Comparison of ENCODE assay signal across 11 cellular contexts in the genomic region with DNA sequence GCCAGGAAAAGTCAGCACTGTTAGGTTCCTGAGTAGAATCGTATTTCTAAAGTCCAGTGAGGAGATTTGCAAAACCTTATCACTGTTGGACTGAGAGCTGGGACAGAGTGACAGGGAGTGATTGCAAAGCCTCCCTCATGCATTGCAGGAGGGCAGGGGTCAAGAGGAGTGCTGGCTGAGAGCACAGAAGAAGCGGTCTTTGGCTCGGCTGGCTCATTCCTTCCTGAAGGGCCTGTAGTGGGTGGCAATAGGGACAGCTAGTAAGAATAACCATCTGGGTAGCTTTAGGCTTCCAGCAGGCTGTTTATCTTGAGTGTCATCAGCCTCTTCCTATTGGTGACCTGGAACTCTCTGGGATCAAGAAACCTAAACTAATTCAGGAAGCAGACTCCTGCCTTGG. TPM values are rescaled to one million over a fixed set of nuclear protein-coding genes. Genes with fewer than 3 reads are reported as not detected.
DNase-seq lines count a peak whose midpoint lies in the region; ATAC-seq and TF ChIP-seq lines count a peak whose summit lies in the region.
"Had no signal": no experiment of that assay in that cellular context is flagged by ENCODE, and none has a peak within 500 bp of the region (broad histone marks: within the 10 kb centered on the region; RNA-seq: fewer than 3 reads in every experiment).

No MANE protein-coding gene starts in this region.

- H3K27me3 Mint-ChIP-seq in activated T-cell treated with anti-CD3 and anti-CD28 coated beads, Interleukin-2, amount 50 U/mL, for 24 hours, result no peaks in the 10 kb centered on the region
- no peaks in the 10 kb centered on the region for H3K27me3 Mint-ChIP-seq in activated T-cell treated with anti-CD3 and anti-CD28 coated beads, Interleukin-2, amount 50 U/mL, for 4 hours (ENCODE audit: low read depth)

- TF ChIP-seq CTCF in esophagus squamous epithelium (IDR thresholded peaks at IDR 0.05) (no peak), upper lobe of right lung (IDR thresholded peaks at IDR 0.05) (no peak)

- H3K4me1 Mint-ChIP-seq in activated T-cell treated with anti-CD3 and anti-CD28 coated beads, Interleukin-2, amount 50 U/mL, for 24 hours (ENCODE audit: low read depth), result peaks cover 94% of the 10 kb centered on the region
- H3K4me1 Mint-ChIP-seq in activated T-cell treated with anti-CD3 and anti-CD28 coated beads, Interleukin-2, amount 50 U/mL, for 4 hours (ENCODE audit: low read depth), result peaks cover 83% of the 10 kb centered on the region

- ATAC-seq in activated T-cell treated with anti-CD3 and anti-CD28 coated beads, Interleukin-2, amount 50 U/mL, for 4 hours, result no peak
- ATAC-seq in upper lobe of right lung (peak; percentile 94), GM21619 (IDR thresholded peaks at IDR 0.05; ENCODE audit: unreplicated experiment) (no peak)

- no peak overlapping the region for H3K4me3 Mint-ChIP-seq in activated T-cell treated with anti-CD3 and anti-CD28 coated beads, Interleukin-2, amount 50 U/mL, for 24 hours
- H3K4me3 Mint-ChIP-seq in activated T-cell treated with anti-CD3 and anti-CD28 coated beads, Interleukin-2, amount 50 U/mL, for 4 hours, result no peak overlapping the region

- peaks cover 100% of the 10 kb centered on the region for H3K36me3 Mint-ChIP-seq in activated T-cell treated with anti-CD3 and anti-CD28 coated beads, Interleukin-2, amount 50 U/mL, for 24 hours (ENCODE audit: low read depth)
- peaks cover 91% of the 10 kb centered on the region for H3K36me3 Mint-ChIP-seq in activated T-cell treated with anti-CD3 and anti-CD28 coated beads, Interleukin-2, amount 50 U/mL, for 4 hours (ENCODE audit: insufficient read depth)

- intact Hi-C loops in esophagus squamous epithelium (cut with DNase I) (no loop called here), upper lobe of right lung (cut with DNase I) (no loop called here)

- no peak for DNase-seq in activated T-cell treated with anti-CD3 and anti-CD28 coated beads, Interleukin-2, amount 50 U/mL, for 24 hours
- DNase-seq in activated T-cell treated with anti-CD3 and anti-CD28 coated beads, Interleukin-2, amount 50 U/mL, for 4 hours, result no peak
- DNase-seq in esophagus squamous epithelium (lab: John Stamatoyannopoulos, UW) (no peak), mucosa of gallbladder (ENCODE audit: low spot score) (peak; percentile 62), upper lobe of right lung (peak; percentile 79), ecto neural progenitor cell (ENCODE audit: low spot score) (no peak), NCI-H187 (lab: John Stamatoyannopoulos, UW) (no peak)
- DNase-seq: ACHN; activated naive CD4-positive, alpha-beta T cell treated with anti-CD3 and anti-CD28 coated beads, Interleukin-2, amount 50 U/mL, for 16 hours; NCI-H82 had no signal

- H3K4me1 ChIP-seq in esophagus squamous epithelium (peaks cover 3 to 48% (median 16%) of the 10 kb centered on the region in 3 donors), upper lobe of right lung (peaks cover 37% of the 10 kb centered on the region)

- peak overlapping the region; percentile 77 for H3K27ac Mint-ChIP-seq in activated T-cell treated with anti-CD3 and anti-CD28 coated beads, Interleukin-2, amount 50 U/mL, for 24 hours

- 48 to 66% methylated on average over 3 of the region's 3 CpGs for WGBS in esophagus squamous epithelium, 2 donors

- no peaks in the 10 kb centered on the region for H3K9me3 ChIP-seq in esophagus squamous epithelium
- no peaks in the 10 kb centered on the region for H3K9me3 ChIP-seq in upper lobe of right lung

- H3K9me3 Mint-ChIP-seq in activated T-cell treated with anti-CD3 and anti-CD28 coated beads, Interleukin-2, amount 50 U/mL, for 24 hours, result no peaks in the 10 kb centered on the region
- no peaks in the 10 kb centered on the region for H3K9me3 Mint-ChIP-seq in activated T-cell treated with anti-CD3 and anti-CD28 coated beads, Interleukin-2, amount 50 U/mL, for 4 hours

- H3K27ac ChIP-seq in esophagus squamous epithelium (peak overlapping the region in 3 of 4 donors; percentile 40 to 75 (median 71)), upper lobe of right lung (no peak overlapping the region)

- H3K4me3 ChIP-seq in esophagus squamous epithelium (no peak overlapping the region), upper lobe of right lung (no peak overlapping the region)

- no peak for TF ChIP-seq POLR2A in esophagus squamous epithelium (IDR thresholded peaks at IDR 0.05)

- H3K36me3 ChIP-seq in esophagus squamous epithelium (peaks cover 7 to 100% (median 11%) of the 10 kb centered on the region in 3 donors), upper lobe of right lung (peaks cover 75% of the 10 kb centered on the region)

- H3K27me3 ChIP-seq in esophagus squamous epithelium (no peaks in the 10 kb centered on the region), upper lobe of right lung (no peaks in the 10 kb centered on the region)

RNA-seq across cellular contexts. Expression of gene CD44, which starts 53.4 kb away (rescaled TPM):
- total RNA-seq in activated T-cell treated with anti-CD3 and anti-CD28 coated beads, Interleukin-2, amount 50 U/mL, for 4 hours, result 100 to 1,000 TPM; 468 to 781 (median 646) TPM
- total RNA-seq in esophagus squamous epithelium, result 100 to 1,000 TPM; 418 to 565 (median 463) TPM
- 356 TPM for total RNA-seq in mucosa of gallbladder
- 548 TPM for total RNA-seq in upper lobe of right lung

Comparison
In these comparisons a context has a peak if more than half of its experiments do, and no peak if none do; other contexts are left out.
1. DNase-seq: peak in mucosa of gallbladder (single experiment) and upper lobe of right lung (single experiment); none in activated T-cell treated with anti-CD3 and anti-CD28 coated beads, Interleukin-2, amount 50 U/mL, for 24 hours (single experiment), activated T-cell treated with anti-CD3 and anti-CD28 coated beads, Interleukin-2, amount 50 U/mL, for 4 hours (single experiment), esophagus squamous epithelium (single experiment), ecto neural progenitor cell (single experiment) and NCI-H187 (0 of 2).